In genomic region chr15:85810075-85810474, GRCh38 we compare ENCODE assay signal across 18 cellular contexts. TPM values are rescaled to one million over a fixed set of nuclear protein-coding genes. Genes with fewer than 3 reads are reported as not detected.
DNase-seq lines count a peak whose midpoint lies in the region; ATAC-seq and TF ChIP-seq lines count a peak whose summit lies in the region.
"Had no signal": no experiment of that assay in that cellular context is flagged by ENCODE, and none has a peak within 500 bp of the region (broad histone marks: within the 10 kb centered on the region; RNA-seq: fewer than 3 reads in every experiment).

No MANE protein-coding gene starts in this region.

- no peaks in the 10 kb centered on the region for H3K27me3 ChIP-seq in breast epithelium

- no peak for TF ChIP-seq CTCF in MCF 10A (IDR thresholded peaks at IDR 0.05; ENCODE audit: unreplicated experiment)
- TF ChIP-seq CTCF in breast epithelium (IDR thresholded peaks at IDR 0.05), result no peak
- no peak for TF ChIP-seq CTCF in fibroblast of mammary gland (conservative IDR thresholded peaks at IDR 0.05; ENCODE audit: control insufficient read depth, insufficient read depth, low read depth, low read length)

- no peak overlapping the region for H3K4me3 Mint-ChIP-seq in MCF 10A (ENCODE audit: unreplicated experiment)
- H3K4me3 Mint-ChIP-seq: B cell; CD4-positive, CD25-positive, alpha-beta regulatory T cell; HFFc6 had no signal

- peaks cover 3% of the 10 kb centered on the region for H3K4me1 Mint-ChIP-seq in MCF 10A (ENCODE audit: insufficient read depth, unreplicated experiment)
- H3K4me1 Mint-ChIP-seq: B cell; CD4-positive, CD25-positive, alpha-beta regulatory T cell had no signal

- no peaks in the 10 kb centered on the region for H3K9me3 Mint-ChIP-seq in MCF 10A (ENCODE audit: unreplicated experiment)
- H3K9me3 Mint-ChIP-seq: CD4-positive, CD25-positive, alpha-beta regulatory T cell; HFFc6 had no signal

- CTCF ChIA-PET in MCF 10A (lab: Yijun Ruan, JAX), result interaction anchor here (0.6 to 1.1 kb wide), 2 partner anchors 9 to 90 kb away, joined by 3 read pairs; no protein-coding TSS in a partner anchor

- no peaks in the 10 kb centered on the region for H3K36me3 ChIP-seq in breast epithelium

- H3K36me3 Mint-ChIP-seq in MCF 10A (ENCODE audit: insufficient read depth, unreplicated experiment), result no peaks in the 10 kb centered on the region
- H3K36me3 Mint-ChIP-seq: CD4-positive, CD25-positive, alpha-beta regulatory T cell had no signal

- no peaks in the 10 kb centered on the region for H3K4me1 ChIP-seq in breast epithelium

- no peak for ATAC-seq in stimulated activated naive CD8-positive, alpha-beta T cell treated with anti-CD3 and anti-CD28 coated beads, Interleukin-15, Interleukin-2, amounts not matched to agents 100 U/mL and 50 U/mL, for 24 hours
- ATAC-seq in HG03025 (IDR thresholded peaks at IDR 0.05; ENCODE audit: low FRiP score, unreplicated experiment), result no peak

- DNase-seq in MCF 10A (ENCODE audit: unreplicated experiment), result peak; percentile 32
- DNase-seq in breast epithelium (ENCODE audit: low spot score in 2 of 2), result no peak
- peak; percentile 27 for DNase-seq in RPMI7951 (ENCODE audit: low read depth)
- DNase-seq in fibroblast of mammary gland (ENCODE audit: low read depth), result peak; percentile 8
- DNase-seq in stimulated activated naive CD8-positive, alpha-beta T cell treated with anti-CD3 and anti-CD28 coated beads, Interleukin-15, Interleukin-2, amounts not matched to agents 100 U/mL and 50 U/mL, for 24 hours, result no peak
- DNase-seq in NCI-H1436 (lab: John Stamatoyannopoulos, UW), result no peak
- DNase-seq in COLO829 (ENCODE audit: low spot score), result no peak
- DNase-seq: 8988T; CD4-positive, CD25-positive, alpha-beta regulatory T cell; DMS153; HFFc6; IMR-90; NCI-H1092 treated with DMSO at 0.1 percent for 48 hours; NCI-H2081; NCI-H2171 treated with DMSO at 0.1 percent for 48 hours; SHP77 treated with DMSO at 0.1 percent for 48 hours had no signal

- no peak overlapping the region for H3K27ac ChIP-seq in breast epithelium

- intact Hi-C loops in MCF 10A (cut with micrococcal nuclease), result no loop called here
- intact Hi-C loops in breast epithelium (cut with DNase I; ENCODE audit: low total_unique reads), result no loop called here

- no peak for TF ChIP-seq POLR2A in breast epithelium (IDR thresholded peaks at IDR 0.05)

- no peak overlapping the region for H3K27ac Mint-ChIP-seq in MCF 10A (ENCODE audit: low read depth, unreplicated experiment)
- H3K27ac Mint-ChIP-seq: B cell; CD4-positive, CD25-positive, alpha-beta regulatory T cell; HFFc6 had no signal

- no TSS peak for BruUV-seq in MCF 10A (replicated peaks; lab: Mats Ljungman, UMichigan)

- H3K4me3 ChIP-seq in breast epithelium, result no peak overlapping the region
- no peak overlapping the region for H3K4me3 ChIP-seq in fibroblast of mammary gland (ENCODE audit: control insufficient read depth, low read depth, low read length)

- H3K27me3 Mint-ChIP-seq in MCF 10A (ENCODE audit: insufficient read depth, unreplicated experiment), result no peaks in the 10 kb centered on the region

- H3K9me3 ChIP-seq in breast epithelium, result no peaks in the 10 kb centered on the region

- POLR2A ChIA-PET in MCF 10A (lab: Yijun Ruan, JAX), result interaction anchor here (1.2 kb wide), 1 partner anchor 16 kb away, joined by 4 read pairs; no protein-coding TSS in a partner anchor

RNA-seq across cellular contexts. Expression of gene KLHL25, which starts 15.3 kb away (rescaled TPM):
- total RNA-seq in MCF 10A (2022) (3.1 and 3.3 TPM in 2 replicates), breast epithelium (10 to 100 TPM; 10.9 to 21.0 (median 15.1) TPM)
- total RNA-seq in RPMI7951 (2014; rRNA removed; shearing (Covaris generic)), result 4.1 and 5.6 TPM in 2 replicates

Comparison
In these comparisons a context has a peak if more than half of its experiments do, and no peak if none do; other contexts are left out.
1. DNase-seq: peak in MCF 10A (single experiment), RPMI7951 (single experiment) and fibroblast of mammary gland (single experiment); none in breast epithelium (0 of 2), stimulated activated naive CD8-positive, alpha-beta T cell treated with anti-CD3 and anti-CD28 coated beads, Interleukin-15, Interleukin-2, amounts not matched to agents 100 U/mL and 50 U/mL, for 24 hours (single experiment), NCI-H1436 (single experiment) and COLO829 (single experiment).